ENCODE assay signal across 14 cellular contexts in the genomic region with DNA sequence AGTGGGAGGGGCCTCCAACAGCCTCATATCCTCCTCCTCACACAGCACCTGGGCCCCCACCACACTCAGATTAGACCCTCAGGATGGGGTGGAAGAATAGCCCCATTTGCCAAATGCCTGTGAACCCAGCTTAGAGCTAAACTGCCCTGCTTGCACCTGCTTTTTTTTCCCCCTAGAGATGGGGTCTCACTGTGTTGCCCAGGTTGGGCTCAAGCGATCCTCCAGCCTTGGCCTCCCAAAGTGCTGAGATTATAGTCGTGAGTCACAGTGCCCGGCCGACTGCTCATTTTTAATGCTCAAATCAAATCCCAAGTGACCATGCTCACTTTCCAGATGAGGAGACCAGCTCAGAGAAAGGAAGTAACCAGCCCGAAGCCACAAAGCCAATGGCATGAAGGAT. TPM values are rescaled to one million over a fixed set of nuclear protein-coding genes. Genes with fewer than 3 reads are reported as not detected.
DNase-seq lines count a peak whose midpoint lies in the region; ATAC-seq and TF ChIP-seq lines count a peak whose summit lies in the region.
"Had no signal": no experiment of that assay in that cellular context is flagged by ENCODE, and none has a peak within 500 bp of the region (broad histone marks: within the 10 kb centered on the region; RNA-seq: fewer than 3 reads in every experiment).

No MANE protein-coding gene starts in this region.

- peak overlapping the region in 3 of 7 donors; percentile 16 to 79 (median 50) for H3K27ac Mint-ChIP-seq in CD14-positive monocyte
- H3K27ac Mint-ChIP-seq: B cell, GM23338, HFFc6 had no signal

- intact Hi-C loops in left ventricle myocardium superior (cut with micrococcal nuclease) (no loop called here), heart right ventricle (cut with DNase I) (no loop called here), CD14-positive monocyte (cut with micrococcal nuclease) (no loop called here), vagina (cut with DNase I) (no loop called here)

- peaks cover 0 to 2% (median 0%) of the 10 kb centered on the region in 7 donors for H3K9me3 Mint-ChIP-seq in CD14-positive monocyte
- H3K9me3 Mint-ChIP-seq: GM23338, HFFc6 had no signal

- peaks cover 16 to 48% of the 10 kb centered on the region in 2 donors for H3K36me3 Mint-ChIP-seq in CD14-positive monocyte

- no peak for TF ChIP-seq POLR2A in vagina (IDR thresholded peaks at IDR 0.05)

- H3K9me3 ChIP-seq in heart right ventricle (no peaks in the 10 kb centered on the region), KOPT-K1 (ENCODE audit: insufficient read depth, low read length, poor library complexity, severe bottlenecking) (no peaks in the 10 kb centered on the region), vagina (no peaks in the 10 kb centered on the region)
- H3K9me3 ChIP-seq: HAP-1 had no signal

- H3K4me1 ChIP-seq in heart right ventricle (peaks cover 2 to 69% (median 27%) of the 10 kb centered on the region in 9 donors), vagina (no peaks in the 10 kb centered on the region)
- H3K4me1 ChIP-seq: HAP-1 had no signal

- H3K36me3 ChIP-seq in heart right ventricle (peaks cover 0 to 8% (median 0%) of the 10 kb centered on the region in 9 donors), KOPT-K1 (ENCODE audit: insufficient read depth, low read length) (peaks cover 86% of the 10 kb centered on the region), vagina (no peaks in the 10 kb centered on the region)
- H3K36me3 ChIP-seq: HAP-1 had no signal

- no peak overlapping the region for H3K4me3 ChIP-seq in heart right ventricle
- no peak overlapping the region for H3K4me3 ChIP-seq in vagina
- H3K4me3 ChIP-seq: GM23338, HAP-1 had no signal

- DNase-seq in left ventricle myocardium superior (peak; percentile 10), heart right ventricle (no peak), CD14-positive monocyte (ENCODE audit: low spot score) (peak; percentile 11), vagina (ENCODE audit: extremely low spot score in 2 of 2) (no peak)
- DNase-seq: DMS53, GF-D8, HFFc6, KBM-7 had no signal

- H3K4me3 Mint-ChIP-seq in CD14-positive monocyte, result no peak overlapping the region
- H3K4me3 Mint-ChIP-seq: B cell, GM23338, HFFc6 had no signal

- no peak for ATAC-seq in left ventricle myocardium superior
- no peak for ATAC-seq in heart right ventricle
- no peak for ATAC-seq in GM19023 (IDR thresholded peaks at IDR 0.05; ENCODE audit: unreplicated experiment)
- ATAC-seq in GM18519 (IDR thresholded peaks at IDR 0.05; ENCODE audit: low FRiP score, unreplicated experiment), result no peak
- ATAC-seq: GM23338 had no signal

- no peaks in the 10 kb centered on the region for H3K27me3 ChIP-seq in heart right ventricle
- no peaks in the 10 kb centered on the region for H3K27me3 ChIP-seq in vagina

- WGBS in heart right ventricle, 2 donors, result 88 to 93% methylated on average over 5 of the region's 5 CpGs

- H3K27ac ChIP-seq in heart right ventricle, result peak overlapping the region in 1 of 10 donors; percentile 30
- peak overlapping the region; percentile 5 for H3K27ac ChIP-seq in KOPT-K1 (ENCODE audit: low read depth, low read length, poor library complexity, severe bottlenecking)
- no peak overlapping the region for H3K27ac ChIP-seq in vagina

- H3K27me3 Mint-ChIP-seq in CD14-positive monocyte (ENCODE audit: low read depth in 3 of 3), result peaks cover 0 to 2% (median 2%) of the 10 kb centered on the region in 3 donors
- H3K27me3 Mint-ChIP-seq: B cell had no signal

- peaks cover 62% of the 10 kb centered on the region for H3K4me1 Mint-ChIP-seq in CD14-positive monocyte

- TF ChIP-seq CTCF in heart right ventricle (IDR thresholded peaks at IDR 0.05) (no peak), CD14-positive monocyte (IDR thresholded peaks at IDR 0.05) (no peak), vagina (IDR thresholded peaks at IDR 0.05) (no peak)

RNA-seq across cellular contexts. Expression of a gene that starts 27.1 kb away (rescaled TPM):
- total RNA-seq in left ventricle myocardium superior, result 115 TPM
- 100 to 1,000 TPM in 2 of 10 donors, 10 to 100 TPM in 8; 37.3 to 122 (median 62.8) TPM for total RNA-seq in heart right ventricle
- polyA plus RNA-seq in heart right ventricle, result 10 to 100 TPM; 63.9 to 83.2 TPM
- 100 to 1,000 TPM; 105 to 138 TPM for polyA plus RNA-seq in CD14-positive monocyte
- total RNA-seq in vagina, result 10.8 TPM
- total RNA-seq: HFFc6 had no signal

Comparison
In these comparisons a context has a peak if more than half of its experiments do, and no peak if none do; other contexts are left out.
1. DNase-seq: peak in left ventricle myocardium superior (single experiment) and CD14-positive monocyte (single experiment); none in heart right ventricle (0 of 2) and vagina (0 of 2).